Comparison of ENCODE assay signal across 30 cellular contexts in the genomic region with DNA sequence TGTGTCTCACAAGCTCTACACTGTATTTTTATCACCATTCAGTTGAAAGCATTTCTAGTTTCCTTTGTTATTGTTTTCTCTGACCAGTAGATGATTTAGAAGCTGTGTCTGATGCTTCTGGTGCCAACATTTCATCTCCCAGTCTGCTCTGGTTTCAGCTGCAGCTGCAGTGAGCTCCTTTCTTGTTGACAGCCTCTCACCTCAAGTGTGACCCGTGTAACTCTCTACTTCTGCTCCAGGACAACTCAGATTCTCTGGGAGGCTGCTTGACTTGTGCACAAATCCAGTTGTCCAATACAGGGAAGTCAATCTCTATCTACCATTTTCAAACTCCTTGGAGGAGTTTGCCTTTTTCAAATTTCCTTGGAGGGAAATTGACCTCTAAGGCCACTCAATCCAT.
"Had no signal": no experiment of that assay in that cellular context is flagged by ENCODE, and none has a peak within 500 bp of the region (broad histone marks: within the 10 kb centered on the region; RNA-seq: fewer than 3 reads in every experiment).

No MANE protein-coding gene starts in this region.

- H3K27ac ChIP-seq: breast epithelium, coronary artery, RWPE1 had no signal

- H3K27ac Mint-ChIP-seq: activated B cell treated with CpG ODN at 0.5 μM for 24 hours; activated CD4-positive, alpha-beta T cell treated with anti-CD3 and anti-CD28 coated beads, Interleukin-2, amount 10 ng/mL, durations not matched to agents 24 days and 14 days; activated CD8-positive, alpha-beta memory T cell treated with anti-CD3 and anti-CD28 coated beads, Interleukin-2, amount 10 ng/mL, durations not matched to agents 7 days and 5 days; activated naive CD4-positive, alpha-beta T cell treated with anti-CD3 and anti-CD28 coated beads, Interleukin-2, amount 50 U/mL, for 24 hours; activated T-cell treated with anti-CD3 and anti-CD28 coated beads, Interleukin-2, amount 50 U/mL, for 24 hours; activated T-helper 1 cell treated with anti-CD3 and anti-CD28 coated beads, Interleukin-12 subunit alpha, Interleukin-12 subunit beta, Interleukin-2, Interleukin-4 antibody, amounts not matched to agents 30 ng/mL and 10 ng/mL and 1 ng/mL, durations not matched to agents 14 hours and 24 hours and 36 hours; T-helper 17 cell had no signal

- H3K9me3 ChIP-seq: breast epithelium had no signal

- ATAC-seq: activated CD8-positive, alpha-beta memory T cell treated with anti-CD3 and anti-CD28 coated beads, Interleukin-2, amount 10 ng/mL, durations not matched to agents 7 days and 5 days; Panc1; T-helper 17 cell had no signal

- H3K4me1 Mint-ChIP-seq: activated CD8-positive, alpha-beta memory T cell treated with anti-CD3 and anti-CD28 coated beads, Interleukin-2, amount 10 ng/mL, durations not matched to agents 7 days and 5 days had no signal

- DNase-seq: activated B cell treated with CpG ODN at 0.5 μM for 24 hours; activated CD4-positive, alpha-beta T cell treated with anti-CD3 and anti-CD28 coated beads for 1 hour; activated CD4-positive, alpha-beta T cell treated with anti-CD3 and anti-CD28 coated beads, Interleukin-2, amount 10 ng/mL, durations not matched to agents 24 days and 14 days; activated CD4-positive, alpha-beta T cell treated with anti-CD3 and anti-CD28 coated beads, Interleukin-2, amount 50 U/mL, for 48 hours; activated CD8-positive, alpha-beta memory T cell treated with anti-CD3 and anti-CD28 coated beads, Interleukin-2, amount 10 ng/mL, durations not matched to agents 7 days and 5 days; activated effector memory CD4-positive, alpha-beta T cell treated with Interleukin-2 at 50 U/mL for 16 hours; activated naive CD4-positive, alpha-beta T cell; activated T-cell treated with anti-CD3 and anti-CD28 coated beads, Interleukin-2, amount 50 U/mL, for 24 hours; aorta; caudate nucleus; IMR-90; Kasumi-1; KBM-7; NCI-H1048; NCI-H1436 treated with DMSO at 0.1 percent for 48 hours; NCI-H1930; NCI-H2171 treated with DMSO at 0.1 percent for 48 hours; NCI-H524 treated with DMSO at 0.1 percent for 48 hours; NCI-H774; NK-92 treated with Interleukin-12 subunit alpha and Interleukin-12 subunit beta, amount 100 ng/mL, for 24 hours; OCI-M1; Right ventricle myocardium superior; T-helper 17 cell; T1000 had no signal

- H3K9me3 Mint-ChIP-seq: activated B cell treated with CpG ODN at 0.5 μM for 24 hours; activated CD4-positive, alpha-beta T cell treated with anti-CD3 and anti-CD28 coated beads, Interleukin-2, amount 10 ng/mL, durations not matched to agents 24 days and 14 days; activated naive CD4-positive, alpha-beta T cell treated with anti-CD3 and anti-CD28 coated beads, Interleukin-2, amount 50 U/mL, for 24 hours; activated T-cell treated with anti-CD3 and anti-CD28 coated beads, Interleukin-2, amount 50 U/mL, for 24 hours; activated T-helper 1 cell treated with anti-CD3 and anti-CD28 coated beads, Interleukin-12 subunit alpha, Interleukin-12 subunit beta, Interleukin-2, Interleukin-4 antibody, amounts not matched to agents 30 ng/mL and 10 ng/mL and 1 ng/mL, durations not matched to agents 14 hours and 24 hours and 36 hours had no signal

- H3K4me1 ChIP-seq: breast epithelium had no signal

- H3K4me3 ChIP-seq: breast epithelium, coronary artery had no signal

- H3K36me3 ChIP-seq: breast epithelium had no signal

- H3K4me3 Mint-ChIP-seq: activated B cell treated with CpG ODN at 0.5 μM for 24 hours; activated CD4-positive, alpha-beta T cell treated with anti-CD3 and anti-CD28 coated beads, Interleukin-2, amount 10 ng/mL, durations not matched to agents 24 days and 14 days; activated CD8-positive, alpha-beta memory T cell treated with anti-CD3 and anti-CD28 coated beads, Interleukin-2, amount 10 ng/mL, durations not matched to agents 7 days and 5 days; activated naive CD4-positive, alpha-beta T cell treated with anti-CD3 and anti-CD28 coated beads, Interleukin-2, amount 50 U/mL, for 24 hours; activated T-cell treated with anti-CD3 and anti-CD28 coated beads, Interleukin-2, amount 50 U/mL, for 24 hours; activated T-helper 1 cell treated with anti-CD3 and anti-CD28 coated beads, Interleukin-12 subunit alpha, Interleukin-12 subunit beta, Interleukin-2, Interleukin-4 antibody, amounts not matched to agents 30 ng/mL and 10 ng/mL and 1 ng/mL, durations not matched to agents 14 hours and 24 hours and 36 hours; T-helper 17 cell had no signal

- H3K36me3 Mint-ChIP-seq: activated CD8-positive, alpha-beta memory T cell treated with anti-CD3 and anti-CD28 coated beads, Interleukin-2, amount 10 ng/mL, durations not matched to agents 7 days and 5 days; activated naive CD4-positive, alpha-beta T cell treated with anti-CD3 and anti-CD28 coated beads, Interleukin-2, amount 50 U/mL, for 24 hours had no signal

- H3K27me3 ChIP-seq: breast epithelium had no signal
